Comparison of ENCODE assay signal across 10 cellular contexts in genomic region chr12:2960996-2961616, GRCh38. TPM values are rescaled to one million over a fixed set of nuclear protein-coding genes. Genes with fewer than 3 reads are reported as not detected.
A peak's percentile ranks its signal among the peaks of the same experiment; 100 is the strongest.
DNase-seq lines count a peak whose midpoint lies in the region; ATAC-seq, FAIRE-seq and TF ChIP-seq lines count a peak whose summit lies in the region.
"Had no signal": no experiment of that assay in that cellular context is flagged by ENCODE, and none has a peak within 500 bp of the region (broad histone marks: within the 10 kb centered on the region; RNA-seq: fewer than 3 reads in every experiment).

No MANE protein-coding gene starts in this region.

- TF ChIP-seq CTCF in heart right ventricle (IDR thresholded peaks at IDR 0.05) (no peak), brain microvascular endothelial cell (IDR thresholded peaks at IDR 0.05; ENCODE audit: low read depth, low read length, missing control alignments) (no peak), lung (IDR thresholded peaks at IDR 0.05; ENCODE audit: control extremely low read depth, extremely low read depth) (no peak)

- in situ Hi-C loops in brain microvascular endothelial cell (cut with HindIII; ENCODE audit: low pct_ligation_motif_present, low sequenced_read_pairs): no loop called here

- H3K27ac ChIP-seq in heart right ventricle (peak overlapping the region in 8 of 10 donors; percentile 78 to 94 (median 88)), brain microvascular endothelial cell (no peak overlapping the region), lung (ENCODE audit: low read depth in 1 of 2, low read length in 1 of 2) (peak overlapping the region in 1 of 2 donors; percentile 97)

- no peak for FAIRE-seq in urothelium cell line (lab: Jason Lieb, UNC)

- DNase-seq in heart right ventricle (no peak), Right ventricle myocardium inferior (ENCODE audit: missing footprints) (no peak), brain microvascular endothelial cell (no peak), lung (ENCODE audit: low spot score) (no peak), urothelium cell line (ENCODE audit: low spot score) (peak; percentile 32), left colon (no peak)
- DNase-seq: GF-D8, substantia nigra had no signal

- H3K4me1 ChIP-seq in heart right ventricle (peaks cover 6 to 59% (median 26%) of the 10 kb centered on the region in 9 donors), lung (ENCODE audit: control insufficient read depth in 2 of 2, insufficient read depth in 2 of 2, low read length in 2 of 2) (peaks cover 0 to 15% of the 10 kb centered on the region in 2 donors)

- WGBS in heart right ventricle, 2 donors: 63 to 72% methylated on average over 10 of the region's 10 CpGs
- whole genome bisulfite sequencing in lung, 2 donors: 46 to 49% methylated on average over 10 of the region's 10 CpGs

- intact Hi-C loops in heart right ventricle (cut with DNase I): loop anchor here in 5 of 10 donors (5.0 to 10.0 kb wide), 2 partner anchors 71 to 74 kb away; no protein-coding TSS in a partner anchor
- intact Hi-C loops in Right ventricle myocardium inferior (cut with DNase I): no loop called here
- intact Hi-C loops in left colon (cut with DNase I, micrococcal nuclease): no loop called here

- ATAC-seq in heart right ventricle (no peak), Right ventricle myocardium inferior (no peak), lung (ENCODE audit: insufficient read depth, low FRiP score) (no peak), GM21529 (IDR thresholded peaks at IDR 0.05; ENCODE audit: unreplicated experiment) (no peak), HG03097 (IDR thresholded peaks at IDR 0.05; ENCODE audit: low FRiP score, unreplicated experiment) (no peak), left colon (no peak)

- H3K27me3 ChIP-seq in heart right ventricle (peaks cover 0 to 60% (median 0%) of the 10 kb centered on the region in 7 donors), brain microvascular endothelial cell (replicated peaks) (no peaks in the 10 kb centered on the region), lung (ENCODE audit: control insufficient read depth, insufficient read depth) (no peaks in the 10 kb centered on the region)

- no peaks in the 10 kb centered on the region for H3K36me3 ChIP-seq in heart right ventricle
- H3K36me3 ChIP-seq in brain microvascular endothelial cell (replicated peaks): no peaks in the 10 kb centered on the region
- no peaks in the 10 kb centered on the region for H3K36me3 ChIP-seq in lung (ENCODE audit: control insufficient read depth in 2 of 2, insufficient read depth in 2 of 2, low read length in 2 of 2)

- H3K4me3 ChIP-seq in heart right ventricle (peak overlapping the region; percentile 35 to 74 (median 64)), brain microvascular endothelial cell (ENCODE audit: low read depth, low read length) (peak overlapping the region; percentile 71), lung (peak overlapping the region; percentile 72)

- H3K9me3 ChIP-seq in heart right ventricle (no peaks in the 10 kb centered on the region), lung (ENCODE audit: control insufficient read depth in 2 of 2, insufficient read depth in 1 of 2, low read length in 1 of 2) (no peaks in the 10 kb centered on the region)

RNA-seq across cellular contexts. Expression of gene TEAD4, which starts 1.9 kb away (rescaled TPM):
- 10 to 100 TPM in 6 of 10 donors, 1 to 10 TPM in 4; 4.7 to 37.5 (median 11.4) TPM for total RNA-seq in heart right ventricle
- 10 to 100 TPM in 1 of 2 donors, 1 to 10 TPM in 1; 7.6 to 45.6 TPM for polyA plus RNA-seq in heart right ventricle
- 13.4 TPM for total RNA-seq in Right ventricle myocardium inferior
- 10 to 100 TPM in 1 of 2 donors, 1 to 10 TPM in 1; 7.1 to 36.3 TPM for total RNA-seq in lung
- 10 to 100 TPM; 24.0 to 33.7 TPM for polyA plus RNA-seq in lung
- total RNA-seq in left colon: 1 to 10 TPM; 6.0 to 9.0 TPM
